In the genomic region with DNA sequence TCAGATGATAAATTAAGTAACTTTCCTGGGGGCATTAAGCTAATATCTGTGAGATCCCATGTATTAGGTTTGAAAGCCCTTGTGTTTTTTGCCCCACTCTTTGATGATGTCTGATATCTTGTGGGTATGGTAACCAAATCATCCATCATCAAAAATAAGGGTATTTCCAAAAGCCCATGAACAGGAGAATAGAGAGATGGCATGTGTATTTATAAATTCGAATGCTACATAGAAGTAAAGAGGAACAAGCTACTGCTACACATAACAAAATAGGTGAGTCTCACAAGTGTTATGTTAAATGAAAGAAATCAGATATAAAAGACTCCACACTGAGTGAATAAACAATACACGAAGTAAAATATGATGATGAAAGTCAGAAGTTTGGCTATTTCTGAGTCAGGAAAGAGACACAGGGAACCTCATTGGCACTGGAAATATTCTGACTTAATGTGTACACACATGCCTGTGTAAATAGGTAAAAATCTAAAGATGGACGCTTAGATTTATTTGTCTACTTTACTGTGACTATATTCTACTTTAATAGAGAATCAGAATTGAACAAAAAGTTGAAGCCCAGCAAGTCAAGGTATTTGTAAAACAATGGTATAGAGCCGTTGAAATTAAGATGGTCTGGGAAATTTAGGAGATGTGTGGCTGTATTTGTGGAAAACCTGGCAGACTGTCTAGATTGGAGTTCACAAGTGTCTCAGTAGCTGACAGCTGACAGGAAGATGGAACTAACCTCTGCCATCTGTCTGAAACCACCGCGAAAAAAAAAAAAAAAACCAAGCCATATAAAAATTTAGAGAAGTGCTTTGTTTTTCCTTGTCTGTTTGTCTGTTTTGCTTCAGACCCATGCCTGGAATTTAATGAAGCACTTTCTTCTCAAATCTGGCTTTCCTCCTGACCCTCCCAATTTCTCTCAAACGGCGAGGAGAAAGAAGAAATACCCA, we compare ENCODE assay signal across 9 cellular contexts.
A peak's percentile ranks its signal among the peaks of the same experiment; 100 is the strongest.
DNase-seq lines count a peak whose midpoint lies in the region; ATAC-seq and TF ChIP-seq lines count a peak whose summit lies in the region.
"Had no signal": no experiment of that assay in that cellular context is flagged by ENCODE, and none has a peak within 500 bp of the region (broad histone marks: within the 10 kb centered on the region; RNA-seq: fewer than 3 reads in every experiment).

No MANE protein-coding gene starts in this region.

- H3K9me3 ChIP-seq in Peyer's patch: no peaks in the 10 kb centered on the region

- peak overlapping the region in 3 of 4 donors; percentile 55 to 85 (median 57) for H3K27ac ChIP-seq in Peyer's patch

- no peak for DNase-seq in HFFc6
- DNase-seq in Peyer's patch: no peak
- no peak for DNase-seq in glutamatergic neuron
- no peak for DNase-seq in stimulated activated CD4-positive, alpha-beta T cell treated with anti-CD3 and anti-CD28 coated beads, Interleukin-12 subunit alpha, Interleukin-12 subunit beta, amount 100 ng/mL, for 4 hours
- DNase-seq in activated T-helper 1 cell treated with anti-CD3 and anti-CD28 coated beads, Interleukin-12 subunit alpha, Interleukin-12 subunit beta, Interleukin-2, Interleukin-4 antibody, amounts not matched to agents 30 ng/mL and 10 ng/mL and 1 ng/mL, durations not matched to agents 14 hours and 24 hours and 36 hours (ENCODE audit: low spot score): no peak
- DNase-seq: effector CD8-positive, alpha-beta T cell had no signal

- 0 out of 2 replicates have a peak, but pooled peaks cover 2% of the 10 kb centered on the region for H3K9me3 Mint-ChIP-seq in HFFc6
- H3K9me3 Mint-ChIP-seq in glutamatergic neuron (ENCODE audit: unreplicated experiment): peaks cover 5% of the 10 kb centered on the region
- no peaks in the 10 kb centered on the region for H3K9me3 Mint-ChIP-seq in stimulated activated memory B cell treated with anti-CD40 and anti-IgM and Interleukin-4, amounts not matched to agents 10 μg/mL and 1 μg/mL and 100 μg/mL, for 72 hours
- H3K9me3 Mint-ChIP-seq in activated T-helper 1 cell treated with anti-CD3 and anti-CD28 coated beads, Interleukin-12 subunit alpha, Interleukin-12 subunit beta, Interleukin-2, Interleukin-4 antibody, amounts not matched to agents 30 ng/mL and 10 ng/mL and 1 ng/mL, durations not matched to agents 14 hours and 24 hours and 36 hours: peaks cover 1% of the 10 kb centered on the region
- H3K9me3 Mint-ChIP-seq: activated T-helper 2 cell treated with anti-CD3 and anti-CD28 coated beads, Interferon-gamma antibody, Interleukin-2, Interleukin-4, amounts not matched to agents 10 μg/mL and 5 μg/mL and 100 μg/mL, durations not matched to agents 14 hours and 24 hours and 36 hours had no signal

- H3K36me3 Mint-ChIP-seq in HFFc6 (ENCODE audit: low read depth) (peaks cover 5% of the 10 kb centered on the region), glutamatergic neuron (ENCODE audit: unreplicated experiment) (no peaks in the 10 kb centered on the region)
- H3K36me3 Mint-ChIP-seq in stimulated activated memory B cell treated with anti-CD40 and anti-IgM and Interleukin-4, amounts not matched to agents 10 μg/mL and 1 μg/mL and 100 μg/mL, for 72 hours: no peaks in the 10 kb centered on the region
- H3K36me3 Mint-ChIP-seq in activated T-helper 1 cell treated with anti-CD3 and anti-CD28 coated beads, Interleukin-12 subunit alpha, Interleukin-12 subunit beta, Interleukin-2, Interleukin-4 antibody, amounts not matched to agents 30 ng/mL and 10 ng/mL and 1 ng/mL, durations not matched to agents 14 hours and 24 hours and 36 hours (ENCODE audit: low read depth): no peaks in the 10 kb centered on the region

- peak overlapping the region; percentile 72; the same call in 1 of the 2 replicates for H3K4me3 Mint-ChIP-seq in HFFc6
- peak overlapping the region; percentile 23 for H3K4me3 Mint-ChIP-seq in glutamatergic neuron (ENCODE audit: unreplicated experiment)
- H3K4me3 Mint-ChIP-seq in stimulated activated memory B cell treated with anti-CD40 and anti-IgM and Interleukin-4, amounts not matched to agents 10 μg/mL and 1 μg/mL and 100 μg/mL, for 72 hours: no peak overlapping the region
- H3K4me3 Mint-ChIP-seq in activated T-helper 1 cell treated with anti-CD3 and anti-CD28 coated beads, Interleukin-12 subunit alpha, Interleukin-12 subunit beta, Interleukin-2, Interleukin-4 antibody, amounts not matched to agents 30 ng/mL and 10 ng/mL and 1 ng/mL, durations not matched to agents 14 hours and 24 hours and 36 hours: no peak overlapping the region

- no peak for TF ChIP-seq POLR2A in Peyer's patch (IDR thresholded peaks at IDR 0.05)

- H3K4me1 ChIP-seq in Peyer's patch: peaks cover 0 to 31% (median 0%) of the 10 kb centered on the region in 4 donors

- H3K4me1 Mint-ChIP-seq in HFFc6 (ENCODE audit: low read depth) (peaks cover 58% of the 10 kb centered on the region), glutamatergic neuron (ENCODE audit: low read depth, unreplicated experiment) (peaks cover 31% of the 10 kb centered on the region)
- H3K4me1 Mint-ChIP-seq in stimulated activated memory B cell treated with anti-CD40 and anti-IgM and Interleukin-4, amounts not matched to agents 10 μg/mL and 1 μg/mL and 100 μg/mL, for 72 hours: peaks cover 59% of the 10 kb centered on the region
- H3K4me1 Mint-ChIP-seq in activated T-helper 1 cell treated with anti-CD3 and anti-CD28 coated beads, Interleukin-12 subunit alpha, Interleukin-12 subunit beta, Interleukin-2, Interleukin-4 antibody, amounts not matched to agents 30 ng/mL and 10 ng/mL and 1 ng/mL, durations not matched to agents 14 hours and 24 hours and 36 hours (ENCODE audit: low read depth): peaks cover 23% of the 10 kb centered on the region

- intact Hi-C loops in activated T-helper 1 cell treated with anti-CD3 and anti-CD28 coated beads, Interleukin-12 subunit alpha, Interleukin-12 subunit beta, Interleukin-2, Interleukin-4 antibody, amounts not matched to agents 30 ng/mL and 10 ng/mL and 1 ng/mL, durations not matched to agents 14 hours and 24 hours and 36 hours (cut with micrococcal nuclease): no loop called here

- no peaks in the 10 kb centered on the region for H3K36me3 ChIP-seq in Peyer's patch

- H3K27me3 Mint-ChIP-seq in HFFc6 (ENCODE audit: insufficient read depth): no peaks in the 10 kb centered on the region; the same call in 1 of the 2 replicates
- H3K27me3 Mint-ChIP-seq in glutamatergic neuron (ENCODE audit: unreplicated experiment): peaks cover 3% of the 10 kb centered on the region
- no peaks in the 10 kb centered on the region for H3K27me3 Mint-ChIP-seq in stimulated activated memory B cell treated with anti-CD40 and anti-IgM and Interleukin-4, amounts not matched to agents 10 μg/mL and 1 μg/mL and 100 μg/mL, for 72 hours
- peaks cover 2% of the 10 kb centered on the region for H3K27me3 Mint-ChIP-seq in activated T-helper 1 cell treated with anti-CD3 and anti-CD28 coated beads, Interleukin-12 subunit alpha, Interleukin-12 subunit beta, Interleukin-2, Interleukin-4 antibody, amounts not matched to agents 30 ng/mL and 10 ng/mL and 1 ng/mL, durations not matched to agents 14 hours and 24 hours and 36 hours (ENCODE audit: insufficient read depth)

- peak overlapping the region; percentile 86 for H3K27ac Mint-ChIP-seq in HFFc6
- peak overlapping the region; percentile 87 for H3K27ac Mint-ChIP-seq in glutamatergic neuron (ENCODE audit: unreplicated experiment)
- H3K27ac Mint-ChIP-seq in stimulated activated memory B cell treated with anti-CD40 and anti-IgM and Interleukin-4, amounts not matched to agents 10 μg/mL and 1 μg/mL and 100 μg/mL, for 72 hours: peak overlapping the region; percentile 72
- no peak overlapping the region for H3K27ac Mint-ChIP-seq in activated T-helper 1 cell treated with anti-CD3 and anti-CD28 coated beads, Interleukin-12 subunit alpha, Interleukin-12 subunit beta, Interleukin-2, Interleukin-4 antibody, amounts not matched to agents 30 ng/mL and 10 ng/mL and 1 ng/mL, durations not matched to agents 14 hours and 24 hours and 36 hours
- H3K27ac Mint-ChIP-seq: activated T-helper 2 cell treated with anti-CD3 and anti-CD28 coated beads, Interferon-gamma antibody, Interleukin-2, Interleukin-4, amounts not matched to agents 10 μg/mL and 5 μg/mL and 100 μg/mL, durations not matched to agents 14 hours and 24 hours and 36 hours had no signal

- H3K27me3 ChIP-seq in Peyer's patch: no peaks in the 10 kb centered on the region

- H3K4me3 ChIP-seq in Peyer's patch: no peak overlapping the region

- ATAC-seq in stimulated activated memory B cell treated with anti-CD40 and anti-IgM and Interleukin-4, amounts not matched to agents 10 μg/mL and 1 μg/mL and 100 μg/mL, for 72 hours: no peak
- ATAC-seq in GM21619 (IDR thresholded peaks at IDR 0.05; ENCODE audit: unreplicated experiment): no peak

- TF ChIP-seq CTCF in HFFc6 (IDR thresholded peaks at IDR 0.05) (no peak), Peyer's patch (IDR thresholded peaks at IDR 0.05) (no peak), glutamatergic neuron (IDR thresholded peaks at IDR 0.05; ENCODE audit: partially characterized antibody, unreplicated experiment) (no peak)

Comparison
In these comparisons a context has a peak if more than half of its experiments do, and no peak if none do; other contexts are left out.
1. H3K4me3 Mint-ChIP-seq: peak in HFFc6 (single experiment) and glutamatergic neuron (single experiment); none in stimulated activated memory B cell treated with anti-CD40 and anti-IgM and Interleukin-4, amounts not matched to agents 10 μg/mL and 1 μg/mL and 100 μg/mL, for 72 hours (single experiment) and activated T-helper 1 cell treated with anti-CD3 and anti-CD28 coated beads, Interleukin-12 subunit alpha, Interleukin-12 subunit beta, Interleukin-2, Interleukin-4 antibody, amounts not matched to agents 30 ng/mL and 10 ng/mL and 1 ng/mL, durations not matched to agents 14 hours and 24 hours and 36 hours (single experiment).